ENCODE assay signal across 9 cellular contexts in the genomic region with DNA sequence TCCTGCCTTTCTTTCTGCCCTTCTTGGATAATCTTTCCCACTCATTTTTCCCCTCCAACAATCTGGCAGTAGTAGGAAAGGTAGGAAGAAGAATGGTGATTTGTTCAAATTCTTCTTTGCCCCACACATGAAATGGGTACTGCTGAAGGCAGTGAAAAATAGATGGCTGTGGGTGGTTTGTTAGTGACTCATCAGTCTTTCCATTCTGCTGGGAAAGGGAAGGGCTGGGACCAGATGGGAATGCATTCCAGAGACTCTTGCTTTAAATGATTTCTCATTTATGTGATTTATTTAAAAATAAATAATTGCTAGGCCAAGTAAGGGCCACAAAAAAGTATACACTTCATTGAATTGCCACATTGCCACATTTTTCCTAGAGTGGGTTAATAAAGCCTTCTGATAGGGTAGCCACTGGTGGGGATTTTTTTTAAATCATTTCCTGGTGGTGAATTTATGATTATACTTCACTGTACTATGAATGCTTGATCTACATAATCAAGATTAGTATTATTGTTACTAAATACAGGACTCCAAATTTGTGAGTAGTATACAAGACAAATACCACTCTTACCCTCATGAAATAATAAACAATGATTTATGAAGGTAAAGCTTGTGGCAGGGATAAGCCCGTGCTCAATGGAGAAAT.
DNase-seq lines count a peak whose midpoint lies in the region; ATAC-seq, FAIRE-seq and TF ChIP-seq lines count a peak whose summit lies in the region.
"Had no signal": no experiment of that assay in that cellular context is flagged by ENCODE, and none has a peak within 500 bp of the region (broad histone marks: within the 10 kb centered on the region; RNA-seq: fewer than 3 reads in every experiment).

No MANE protein-coding gene starts in this region.

- intact Hi-C loops in left cardiac atrium (cut with DNase I), result no loop called here

- H3K27ac ChIP-seq in skeletal muscle tissue (ENCODE audit: low read depth, low read length) (peak overlapping the region; percentile 37), Karpas-422 (ENCODE audit: low read length) (no peak overlapping the region)

- H3K27me3 ChIP-seq in skeletal muscle tissue (ENCODE audit: control insufficient read depth in 3 of 3, insufficient read depth in 3 of 3, low read length in 3 of 3) (no peaks in the 10 kb centered on the region), Karpas-422 (ENCODE audit: low read length) (no peaks in the 10 kb centered on the region)

- H3K4me3 ChIP-seq in skeletal muscle tissue (ENCODE audit: low read length in 3 of 3), result no peak overlapping the region
- H3K4me3 ChIP-seq in Karpas-422 (ENCODE audit: low read length), result no peak overlapping the region

- H4K20me1 ChIP-seq in Karpas-422 (ENCODE audit: insufficient read depth, low read depth, low read length), result peaks cover 2% of the 10 kb centered on the region; the same call in 1 of the 2 replicates

- no peaks in the 10 kb centered on the region for H3K36me3 ChIP-seq in skeletal muscle tissue (ENCODE audit: control insufficient read depth in 3 of 3, insufficient read depth in 3 of 3, low read length in 3 of 3)
- H3K36me3 ChIP-seq in Karpas-422 (ENCODE audit: insufficient read depth, low read length), result no peaks in the 10 kb centered on the region

- H3K9ac ChIP-seq in skeletal muscle tissue (ENCODE audit: low read depth in 1 of 3, low read length in 3 of 3), result no peak overlapping the region
- H3K9ac ChIP-seq in Karpas-422 (ENCODE audit: low read length), result no peak overlapping the region

- TF ChIP-seq POLR2A in H54 (IDR thresholded peaks at IDR 0.05; ENCODE audit: low read depth, low read length), result no peak
- TF ChIP-seq POLR2A in GM18505 (IDR thresholded peaks at IDR 0.05; ENCODE audit: borderline replicate concordance, extremely low read depth, insufficient read depth, insufficient read length), result no peak

- H3K4me1 ChIP-seq in skeletal muscle tissue (ENCODE audit: control insufficient read depth in 3 of 3, insufficient read depth in 3 of 3, low read length in 3 of 3) (peaks cover 3 to 16% (median 13%) of the 10 kb centered on the region in 3 donors), Karpas-422 (ENCODE audit: low read length) (no peaks in the 10 kb centered on the region)

- peaks cover 0 to 4% (median 2%) of the 10 kb centered on the region in 3 donors for H3K9me3 ChIP-seq in skeletal muscle tissue (ENCODE audit: control insufficient read depth in 3 of 3, low read length in 3 of 3)
- H3K9me3 ChIP-seq in Karpas-422 (ENCODE audit: low read length), result no peaks in the 10 kb centered on the region

- FAIRE-seq in H54 (lab: Jason Lieb, UNC), result peak; percentile 95

- peak; percentile 9 for DNase-seq in H54 (ENCODE audit: insufficient read length, low spot score)
- peak; percentile 89 for DNase-seq in amniotic epithelial cell (ENCODE audit: low read depth)
- no peak for DNase-seq in left cardiac atrium
- DNase-seq in Karpas-422, result no peak
- DNase-seq in HuH-7 (ENCODE audit: low spot score), result no peak
- no peak for DNase-seq in NOMO-1 treated with dmso at 0.1 percent for 144 hours (lab: John Stamatoyannopoulos, UW; ENCODE audit: unreplicated experiment)
- DNase-seq: activated naive CD8-positive, alpha-beta T cell treated with anti-CD3 and anti-CD28 coated beads, Interleukin-2, amount 10 ng/mL, durations not matched to agents 7 days and 5 days had no signal

- ATAC-seq in left cardiac atrium (peak; percentile 47 to 97), GM18505 (IDR thresholded peaks at IDR 0.05; ENCODE audit: unreplicated experiment) (no peak)

- H3K4me2 ChIP-seq in Karpas-422 (ENCODE audit: low read depth, low read length, poor library complexity, severe bottlenecking), result no peak overlapping the region

- no peak overlapping the region for H2AFZ ChIP-seq in Karpas-422 (ENCODE audit: low read length)

- no peaks in the 10 kb centered on the region for H3K9me2 ChIP-seq in Karpas-422 (replicated peaks; ENCODE audit: insufficient read depth, low read length)

- H3K79me2 ChIP-seq in Karpas-422 (ENCODE audit: low read length), result no peaks in the 10 kb centered on the region

Comparison
In these comparisons a context has a peak if more than half of its experiments do, and no peak if none do; other contexts are left out.
1. DNase-seq: peak in H54 (single experiment) and amniotic epithelial cell (single experiment); none in left cardiac atrium (single experiment), Karpas-422 (single experiment), HuH-7 (single experiment) and NOMO-1 treated with dmso at 0.1 percent for 144 hours (single experiment).